16 cellular contexts compared by ENCODE assay signal in genomic region chr5:78993165-78993564, GRCh38. TPM values are rescaled to one million over a fixed set of nuclear protein-coding genes. Genes with fewer than 3 reads are reported as not detected.
DNase-seq lines count a peak whose midpoint lies in the region; ATAC-seq and FAIRE-seq lines count a peak whose summit lies in the region.
"Had no signal": no experiment of that assay in that cellular context is flagged by ENCODE, and none has a peak within 500 bp of the region (broad histone marks: within the 10 kb centered on the region; RNA-seq: fewer than 3 reads in every experiment).

No MANE protein-coding gene starts in this region.

- no peak for DNase-seq in activated CD8-positive, alpha-beta memory T cell treated with anti-CD3 and anti-CD28 coated beads, Interleukin-2, amount 10 ng/mL, durations not matched to agents 7 days and 5 days
- DNase-seq in activated CD8-positive, alpha-beta memory T cell treated with anti-CD3 and anti-CD28 coated beads for 24 hours: no peak
- DNase-seq in GM18507 (ENCODE audit: extremely low spot score, insufficient read length, low read depth) (no peak), NCI-H82 treated with DMSO at 0.1 percent for 48 hours (lab: John Stamatoyannopoulos, UW; ENCODE audit: unreplicated experiment) (no peak)
- no peak for DNase-seq in activated naive CD8-positive, alpha-beta T cell treated with anti-CD3 and anti-CD28 coated beads, Interleukin-2, amount 50 U/mL, for 24 hours
- DNase-seq: DMS 273 treated with DMSO at 0.1 percent for 48 hours, H7, KBM-7, NCI-H1092 treated with DMSO at 0.1 percent for 48 hours, NCI-H2081 treated with DMSO at 0.1 percent for 48 hours, NCI-H510A, NCI-H774, PC-9 had no signal

- peaks cover 17% of the 10 kb centered on the region for H3K4me1 Mint-ChIP-seq in activated CD8-positive, alpha-beta memory T cell treated with anti-CD3 and anti-CD28 coated beads, Interleukin-2, amount 10 ng/mL, durations not matched to agents 7 days and 5 days
- H3K4me1 Mint-ChIP-seq in activated naive CD8-positive, alpha-beta T cell treated with anti-CD3 and anti-CD28 coated beads, Interleukin-2, amount 50 U/mL, for 24 hours: peaks cover 27% of the 10 kb centered on the region
- peaks cover 25% of the 10 kb centered on the region for H3K4me1 Mint-ChIP-seq in stimulated activated naive CD8-positive, alpha-beta T cell treated with anti-CD3 and anti-CD28 coated beads, Interleukin-15, Interleukin-2, amounts not matched to agents 100 ng/mL and 50 ng/mL, for 24 hours (ENCODE audit: low read depth)

- H3K36me3 Mint-ChIP-seq in activated CD8-positive, alpha-beta memory T cell treated with anti-CD3 and anti-CD28 coated beads, Interleukin-2, amount 10 ng/mL, durations not matched to agents 7 days and 5 days: peaks cover 2% of the 10 kb centered on the region
- no peaks in the 10 kb centered on the region for H3K36me3 Mint-ChIP-seq in activated naive CD8-positive, alpha-beta T cell treated with anti-CD3 and anti-CD28 coated beads, Interleukin-2, amount 50 U/mL, for 24 hours (ENCODE audit: low read depth)
- no peaks in the 10 kb centered on the region for H3K36me3 Mint-ChIP-seq in stimulated activated naive CD8-positive, alpha-beta T cell treated with anti-CD3 and anti-CD28 coated beads, Interleukin-15, Interleukin-2, amounts not matched to agents 100 ng/mL and 50 ng/mL, for 24 hours (ENCODE audit: low read depth)

- no peak overlapping the region for H3K4me3 Mint-ChIP-seq in activated CD8-positive, alpha-beta memory T cell treated with anti-CD3 and anti-CD28 coated beads, Interleukin-2, amount 10 ng/mL, durations not matched to agents 7 days and 5 days
- no peak overlapping the region for H3K4me3 Mint-ChIP-seq in activated naive CD8-positive, alpha-beta T cell treated with anti-CD3 and anti-CD28 coated beads, Interleukin-2, amount 50 U/mL, for 24 hours
- no peak overlapping the region for H3K4me3 Mint-ChIP-seq in stimulated activated naive CD8-positive, alpha-beta T cell treated with anti-CD3 and anti-CD28 coated beads, Interleukin-15, Interleukin-2, amounts not matched to agents 100 ng/mL and 50 ng/mL, for 24 hours

- H3K27ac Mint-ChIP-seq in activated CD8-positive, alpha-beta memory T cell treated with anti-CD3 and anti-CD28 coated beads, Interleukin-2, amount 10 ng/mL, durations not matched to agents 7 days and 5 days: no peak overlapping the region
- no peak overlapping the region for H3K27ac Mint-ChIP-seq in activated naive CD8-positive, alpha-beta T cell treated with anti-CD3 and anti-CD28 coated beads, Interleukin-2, amount 50 U/mL, for 24 hours
- H3K27ac Mint-ChIP-seq in stimulated activated naive CD8-positive, alpha-beta T cell treated with anti-CD3 and anti-CD28 coated beads, Interleukin-15, Interleukin-2, amounts not matched to agents 100 ng/mL and 50 ng/mL, for 24 hours: peak overlapping the region; percentile 14

- H3K9me3 Mint-ChIP-seq in activated CD8-positive, alpha-beta memory T cell treated with anti-CD3 and anti-CD28 coated beads, Interleukin-2, amount 10 ng/mL, durations not matched to agents 7 days and 5 days (ENCODE audit: low read depth): peaks cover 3% of the 10 kb centered on the region
- H3K9me3 Mint-ChIP-seq in activated naive CD8-positive, alpha-beta T cell treated with anti-CD3 and anti-CD28 coated beads, Interleukin-2, amount 50 U/mL, for 24 hours: peaks cover 7% of the 10 kb centered on the region
- H3K9me3 Mint-ChIP-seq in stimulated activated naive CD8-positive, alpha-beta T cell treated with anti-CD3 and anti-CD28 coated beads, Interleukin-15, Interleukin-2, amounts not matched to agents 100 ng/mL and 50 ng/mL, for 24 hours: peaks cover 4% of the 10 kb centered on the region

- peak; percentile 50 for FAIRE-seq in GM18507 (lab: Jason Lieb, UNC)
- FAIRE-seq: A204.1 had no signal

- peaks cover 25% of the 10 kb centered on the region for H3K27me3 Mint-ChIP-seq in activated CD8-positive, alpha-beta memory T cell treated with anti-CD3 and anti-CD28 coated beads, Interleukin-2, amount 10 ng/mL, durations not matched to agents 7 days and 5 days
- no peaks in the 10 kb centered on the region for H3K27me3 Mint-ChIP-seq in activated naive CD8-positive, alpha-beta T cell treated with anti-CD3 and anti-CD28 coated beads, Interleukin-2, amount 50 U/mL, for 24 hours
- H3K27me3 Mint-ChIP-seq in stimulated activated naive CD8-positive, alpha-beta T cell treated with anti-CD3 and anti-CD28 coated beads, Interleukin-15, Interleukin-2, amounts not matched to agents 100 ng/mL and 50 ng/mL, for 24 hours: peaks cover 5% of the 10 kb centered on the region

- CTCF ChIA-PET in activated CD8-positive, alpha-beta memory T cell treated with anti-CD3 and anti-CD28 coated beads, Interleukin-2, amount 10 ng/mL, durations not matched to agents 7 days and 5 days (lab: Charles Lee): interaction anchor here (1.1 kb wide), 1 partner anchor 10 kb away, joined by 3 read pairs; no protein-coding TSS in a partner anchor

- ATAC-seq in activated CD8-positive, alpha-beta memory T cell treated with anti-CD3 and anti-CD28 coated beads, Interleukin-2, amount 10 ng/mL, durations not matched to agents 7 days and 5 days: peak; percentile 65
- peak; percentile 96 for ATAC-seq in activated naive CD8-positive, alpha-beta T cell treated with anti-CD3 and anti-CD28 coated beads, Interleukin-2, amount 50 U/mL, for 24 hours
- no peak for ATAC-seq in HG03175 (IDR thresholded peaks at IDR 0.05; ENCODE audit: unreplicated experiment)

RNA-seq across cellular contexts. Expression of gene ARSB, which starts 8.1 kb away (rescaled TPM):
- 10 to 100 TPM; 12.3 to 13.0 TPM for total RNA-seq in activated CD8-positive, alpha-beta memory T cell treated with anti-CD3 and anti-CD28 coated beads, Interleukin-2, amount 10 ng/mL, durations not matched to agents 7 days and 5 days
